In the genomic region with DNA sequence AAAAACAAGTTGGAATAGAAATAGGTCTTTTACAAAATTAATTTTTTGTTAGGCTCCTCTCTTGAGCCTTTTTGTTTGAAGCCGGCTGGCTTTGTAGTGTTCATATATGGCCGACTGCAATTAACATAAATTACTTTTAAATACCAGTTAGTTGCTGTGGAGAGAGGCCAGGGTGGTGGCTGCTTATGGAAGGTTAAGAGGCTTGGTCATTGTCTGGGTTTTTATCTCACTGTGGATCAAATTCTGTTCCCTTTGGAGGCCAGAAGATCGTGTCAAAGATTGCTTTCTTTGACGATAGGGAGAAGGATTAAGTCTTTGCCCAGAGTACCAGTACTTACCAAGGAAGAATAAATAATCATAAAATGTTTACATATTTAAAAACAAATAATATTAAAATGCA, we compare ENCODE assay signal across 13 cellular contexts. TPM values are rescaled to one million over a fixed set of nuclear protein-coding genes. Genes with fewer than 3 reads are reported as not detected.
DNase-seq lines count a peak whose midpoint lies in the region; ATAC-seq and TF ChIP-seq lines count a peak whose summit lies in the region.
"Had no signal": no experiment of that assay in that cellular context is flagged by ENCODE, and none has a peak within 500 bp of the region (broad histone marks: within the 10 kb centered on the region; RNA-seq: fewer than 3 reads in every experiment).

No MANE protein-coding gene starts in this region.

- TF ChIP-seq CTCF in HFFc6 (IDR thresholded peaks at IDR 0.05) (no peak), transverse colon (IDR thresholded peaks at IDR 0.05) (no peak)

- H3K36me3 Mint-ChIP-seq in HFFc6 (ENCODE audit: low read depth), result peaks cover 44% of the 10 kb centered on the region

- no peak overlapping the region for H3K27ac ChIP-seq in transverse colon
- H3K27ac ChIP-seq: cardiac muscle cell, sigmoid colon, tibial artery had no signal

- TF ChIP-seq POLR2A in transverse colon (IDR thresholded peaks at IDR 0.05), result no peak

- H3K36me3 ChIP-seq in transverse colon, result peaks cover 0 to 6% (median 0%) of the 10 kb centered on the region in 4 donors
- H3K36me3 ChIP-seq: sigmoid colon had no signal

- intact Hi-C loops in transverse colon (cut with DNase I; ENCODE audit: low total_unique reads), result no loop called here

- no peaks in the 10 kb centered on the region for H3K27me3 ChIP-seq in transverse colon
- H3K27me3 ChIP-seq: cardiac muscle cell, sigmoid colon, tibial artery had no signal

- 63 to 83% methylated on average over 4 of the region's 4 CpGs for WGBS in transverse colon (ENCODE audit: low coverage in 1 of 2), 2 donors

- in situ Hi-C loops in transverse colon (cut with MboI; ENCODE audit: low pct_ligation_motif_present in 1 of 4, low pct_unique_long_range_greater_than_20kb in 1 of 4, low sequenced_read_pairs in 3 of 4), result no loop called here

- peaks cover 4% of the 10 kb centered on the region; the same call in 1 of the 2 replicates for H3K27me3 Mint-ChIP-seq in HFFc6 (ENCODE audit: insufficient read depth)

- no peak overlapping the region for H3K4me3 ChIP-seq in transverse colon
- H3K4me3 ChIP-seq: cardiac muscle cell, sigmoid colon, tibial artery had no signal

- peaks cover 0 to 11% (median 7%) of the 10 kb centered on the region in 4 donors for H3K4me1 ChIP-seq in transverse colon
- H3K4me1 ChIP-seq: tibial artery had no signal

- DNase-seq in A172 (ENCODE audit: low spot score), result peak; percentile 23
- no peak for DNase-seq in HFFc6
- DNase-seq in NCI-H510A treated with DMSO at 0.1 percent for 48 hours (lab: John Stamatoyannopoulos, UW), result peak; percentile 31
- peak; percentile 34 for DNase-seq in foreskin melanocyte
- no peak for DNase-seq in transverse colon
- no peak for DNase-seq in activated CD8-positive, alpha-beta memory T cell treated with anti-CD3 and anti-CD28 coated beads, Interleukin-2, amount 50 U/mL, for 4 hours
- DNase-seq: NCI-H226, sigmoid colon, tibial artery had no signal

- peaks cover 46% of the 10 kb centered on the region for H3K4me1 Mint-ChIP-seq in HFFc6 (ENCODE audit: low read depth)

- H3K27ac Mint-ChIP-seq in HFFc6, result peak overlapping the region; percentile 89
- H3K27ac Mint-ChIP-seq: activated T-helper 1 cell treated with anti-CD3 and anti-CD28 coated beads, Interleukin-12 subunit alpha, Interleukin-12 subunit beta, Interleukin-2, Interleukin-4 antibody, amounts not matched to agents 30 ng/mL and 10 ng/mL and 1 ng/mL, durations not matched to agents 14 hours and 24 hours and 36 hours had no signal

- H3K9me3 Mint-ChIP-seq in HFFc6, result no peaks in the 10 kb centered on the region; the same call in 1 of the 2 replicates

- TF ChIP-seq EP300 in transverse colon (IDR thresholded peaks at IDR 0.05; ENCODE audit: low read depth), result no peak

- ATAC-seq in GM18511 (IDR thresholded peaks at IDR 0.05; ENCODE audit: unreplicated experiment), result no peak
- ATAC-seq in HG02678 (IDR thresholded peaks at IDR 0.05; ENCODE audit: unreplicated experiment), result no peak

- peak overlapping the region; percentile 76 for H3K4me3 Mint-ChIP-seq in HFFc6

- no peaks in the 10 kb centered on the region for H3K9me3 ChIP-seq in transverse colon
- H3K9me3 ChIP-seq: sigmoid colon, tibial artery had no signal

RNA-seq across cellular contexts. Expression of a gene that starts 39.9 kb away (rescaled TPM):
- 39.4 and 47.9 TPM in 2 replicates for total RNA-seq in A172 (2014; rRNA removed; shearing (Covaris generic))
- total RNA-seq in HFFc6 (2021; fragmentation: NEBNext Ultra II Directional; extraction: Animal tissue kit (Norgen Biotek cat#: 25700)), result 10 to 100 TPM; 53.5 to 71.7 (median 55.0) TPM
- 10 to 100 TPM; 20.6 to 36.0 (median 29.3) TPM for total RNA-seq in transverse colon

Comparison
In these comparisons a context has a peak if more than half of its experiments do, and no peak if none do; other contexts are left out.
1. DNase-seq: peak in A172 (single experiment), NCI-H510A treated with DMSO at 0.1 percent for 48 hours (single experiment) and foreskin melanocyte (single experiment); none in HFFc6 (single experiment), transverse colon (single experiment) and activated CD8-positive, alpha-beta memory T cell treated with anti-CD3 and anti-CD28 coated beads, Interleukin-2, amount 50 U/mL, for 4 hours (single experiment).